8 cellular contexts compared by ENCODE assay signal in genomic region chr15:45634442-45635190, GRCh38. TPM values are rescaled to one million over a fixed set of nuclear protein-coding genes. Genes with fewer than 3 reads are reported as not detected.
DNase-seq lines count a peak whose midpoint lies in the region; ATAC-seq and TF ChIP-seq lines count a peak whose summit lies in the region.

Gene SQOR, plus strand, starts transcription at chr15:45635029. Its CDS starts 23,895 bp downstream, at chr15:45658924.

- no peaks in the 10 kb centered on the region for H3K27me3 ChIP-seq in PC-3 (ENCODE audit: low read length)

- TF ChIP-seq CTCF in PC-3 (conservative IDR thresholded peaks at IDR 0.05; ENCODE audit: low read depth, low read length) = no peak
- TF ChIP-seq CTCF in foreskin fibroblast (IDR thresholded peaks at IDR 0.05; ENCODE audit: low read depth, low read length) = no peak

- H3K27ac ChIP-seq in PC-3 (ENCODE audit: low read length) (peak within 1 kb of the TSS; percentile 82), temporal lobe (ENCODE audit: low read depth, low read length) (peak within 1 kb of the TSS; percentile 33)

- peaks cover 42% of the 10 kb centered on the region for H3K4me1 ChIP-seq in PC-3 (ENCODE audit: insufficient read depth, low read length)

- peak within 1 kb of the TSS; percentile 85 for H3K4me2 ChIP-seq in PC-3 (ENCODE audit: low read length)

- BruUV-seq in PC-3 (replicated peaks; lab: Mats Ljungman, UMichigan) = TSS peak; percentile 42

- H3K36me3 ChIP-seq in PC-3 (ENCODE audit: low read depth, low read length) = no peaks in the 10 kb centered on the region

- peak within 1 kb of the TSS; percentile 88 for H3K4me3 ChIP-seq in PC-3 (ENCODE audit: low read length)
- peak within 1 kb of the TSS; percentile 75 to 83 for H3K4me3 ChIP-seq in foreskin fibroblast (ENCODE audit: low read depth in 1 of 2, low read length in 2 of 2)

- DNase-seq in ACHN = peak; percentile 87
- peak; percentile 85 for DNase-seq in PC-3
- peak; percentile 68 for DNase-seq in activated effector memory CD4-positive, alpha-beta T cell treated with Interleukin-2 at 50 U/mL for 16 hours
- peak; percentile 81 to 93 for DNase-seq in foreskin fibroblast
- peak in 32 of 56 donors; percentile 9 to 77 (median 30) for DNase-seq in nucleus accumbens (lab: John Stamatoyannopoulos, UW)

- ATAC-seq in GM18861 (IDR thresholded peaks at IDR 0.05; ENCODE audit: unreplicated experiment) (peak; percentile 66), HG03066 (IDR thresholded peaks at IDR 0.05; ENCODE audit: low read depth, unreplicated experiment) (peak; percentile 69), PC-3 (peak; percentile 76)

- CTCF ChIA-PET in PC-3 (lab: Charles Lee) = interaction anchor here (0.6 kb wide), 1 partner anchor 636 kb away, joined by 4 read pairs; no protein-coding TSS in a partner anchor

- intact Hi-C loops in PC-3 (cut with micrococcal nuclease) = loop anchor here (2.0 kb wide), 1 partner anchor 70 kb away; no protein-coding TSS in a partner anchor

- H3K9me3 ChIP-seq in PC-3 (ENCODE audit: low read length) = no peaks in the 10 kb centered on the region

- H3K9ac ChIP-seq in PC-3 (ENCODE audit: low read length) = peak within 1 kb of the TSS; percentile 77

- in situ Hi-C loops in ACHN (cut with HindIII; ENCODE audit: low pct_ligation_motif_present, low pct_unique_long_range_greater_than_20kb, low sequenced_read_pairs) = no loop called here

- H2AFZ ChIP-seq in PC-3 (ENCODE audit: low read length) = peak within 1 kb of the TSS; percentile 74

- no peaks in the 10 kb centered on the region for H3K9me2 ChIP-seq in PC-3 (replicated peaks; ENCODE audit: low read length)

- H3F3A ChIP-seq in PC-3 (ENCODE audit: low read length, unreplicated experiment) = no peaks in the 10 kb centered on the region

- POLR2A ChIA-PET in PC-3 (lab: Charles Lee; ENCODE audit: unreplicated experiment) = interaction anchor here (0.6 kb wide), 2 partner anchors 11 to 18 kb away, joined by 3 read pairs; no protein-coding TSS in a partner anchor

- no peaks in the 10 kb centered on the region for H4K20me1 ChIP-seq in PC-3 (ENCODE audit: low read length)

- H3K79me2 ChIP-seq in PC-3 (ENCODE audit: low read length) = peaks cover 45% of the 10 kb centered on the region

RNA-seq across cellular contexts. Expression of gene SQOR, which starts in this region (rescaled TPM):
- 86.1 and 99.0 TPM in 2 replicates for total RNA-seq in PC-3 (2014; rRNA removed)
- 2.0 TPM for total RNA-seq in temporal lobe

Comparison
In these comparisons a context has a peak if more than half of its experiments do, and no peak if none do; other contexts are left out.
1. Peak in every context shown above with its lines: DNase-seq, ATAC-seq, H3K4me3 ChIP-seq and H3K27ac ChIP-seq.
2. RNA of gene SQOR (total RNA-seq): 86.1 to 99.0 TPM in PC-3; 2.0 TPM in temporal lobe (single experiment); every median in the first group is over 10 times any median in the second.
3. DNase-seq: peak in every context shown above with its lines; median percentile 87 in ACHN; 87 in foreskin fibroblast; 85 in PC-3; 68 in activated effector memory CD4-positive, alpha-beta T cell treated with Interleukin-2 at 50 U/mL for 16 hours; 30 in nucleus accumbens.